9 cellular contexts compared by ENCODE assay signal in genomic region chr1:68229927-68230812, GRCh38. TPM values are rescaled to one million over a fixed set of nuclear protein-coding genes. Genes with fewer than 3 reads are reported as not detected.
A peak's percentile ranks its signal among the peaks of the same experiment; 100 is the strongest.
DNase-seq lines count a peak whose midpoint lies in the region; ATAC-seq and TF ChIP-seq lines count a peak whose summit lies in the region.
"Had no signal": no experiment of that assay in that cellular context is flagged by ENCODE, and none has a peak within 500 bp of the region (broad histone marks: within the 10 kb centered on the region; RNA-seq: fewer than 3 reads in every experiment).

No MANE protein-coding gene starts in this region.

- CTCF ChIA-PET in CD8-positive, alpha-beta memory T cell (lab: Charles Lee) = no interaction called here

- H3K4me3 ChIP-seq in CD8-positive, alpha-beta memory T cell (ENCODE audit: low read length) = no peak overlapping the region

- H3K4me3 Mint-ChIP-seq in CD8-positive, alpha-beta memory T cell = peak overlapping the region in 1 of 7 donors; percentile 49

- no peaks in the 10 kb centered on the region for H3K36me3 Mint-ChIP-seq in CD8-positive, alpha-beta memory T cell

- H3K27ac Mint-ChIP-seq in CD8-positive, alpha-beta memory T cell = no peak overlapping the region

- POLR2A ChIA-PET in CD8-positive, alpha-beta memory T cell (lab: Charles Lee) = no interaction called here

- H3K27ac ChIP-seq in CD8-positive, alpha-beta memory T cell (ENCODE audit: low read depth, low read length) = no peak overlapping the region

- no peaks in the 10 kb centered on the region for H3K4me1 ChIP-seq in CD8-positive, alpha-beta memory T cell (ENCODE audit: insufficient read depth, low read length)

- no peaks in the 10 kb centered on the region for H3K9me3 ChIP-seq in CD8-positive, alpha-beta memory T cell (ENCODE audit: low read length)

- peaks cover 0 to 13% (median 6%) of the 10 kb centered on the region in 5 donors for H3K9me3 Mint-ChIP-seq in CD8-positive, alpha-beta memory T cell

- no peaks in the 10 kb centered on the region for H3K36me3 ChIP-seq in CD8-positive, alpha-beta memory T cell (ENCODE audit: insufficient read depth, low read length)

- ATAC-seq in SK-N-SH treated with all-trans-retinoic acid at 6 μM for 48 hours (peak; percentile 4; the same call in 1 of the 3 replicates), left ventricle myocardium superior (peak; percentile 4), HG02571 (IDR thresholded peaks at IDR 0.05; ENCODE audit: unreplicated experiment) (no peak), HG02973 (IDR thresholded peaks at IDR 0.05; ENCODE audit: unreplicated experiment) (no peak)

- intact Hi-C loops in left ventricle myocardium superior (cut with micrococcal nuclease) = loop anchor here (10.0 kb wide), 1 partner anchor 105 kb away; no protein-coding TSS in a partner anchor

- peaks cover 32 to 58% of the 10 kb centered on the region in 2 donors for H3K27me3 Mint-ChIP-seq in CD8-positive, alpha-beta memory T cell

- peaks cover 2 to 19% (median 7%) of the 10 kb centered on the region in 3 donors for H3K4me1 Mint-ChIP-seq in CD8-positive, alpha-beta memory T cell

- DNase-seq in HCEC 1CT (peak; percentile 32), left ventricle myocardium superior (peak; percentile 36), retina (peak; percentile 53), DMS153 treated with DMSO at 0.1 percent for 48 hours (lab: John Stamatoyannopoulos, UW; ENCODE audit: unreplicated experiment) (no peak)
- DNase-seq in CD8-positive, alpha-beta memory T cell = no peak
- DNase-seq: stimulated activated CD4-positive, alpha-beta T cell treated with anti-CD3 and anti-CD28 coated beads, Interleukin-15, amount 100 ng/mL, for 24 hours had no signal

- no peaks in the 10 kb centered on the region for H3K27me3 ChIP-seq in CD8-positive, alpha-beta memory T cell (ENCODE audit: insufficient read depth, low read length, poor library complexity, severe bottlenecking)

TF ChIP-seq in SK-N-SH treated with all-trans-retinoic acid at 6 μM for 48 hours, 23 proteins besides CTCF, POLR2A, EP300 and RAD21:
- TF ChIP-seq SNAI2 (CRISPR knock-in tag; IDR thresholded peaks at IDR 0.05) (no peak), PATZ1 (CRISPR knock-in tag; IDR thresholded peaks at IDR 0.05; ENCODE audit: borderline replicate concordance) (no peak), ISL1 (CRISPR knock-in tag; IDR thresholded peaks at IDR 0.05) (no peak), ZC3H10 (CRISPR knock-in tag; IDR thresholded peaks at IDR 0.05) (no peak), TCF4 (CRISPR knock-in tag; IDR thresholded peaks at IDR 0.05; ENCODE audit: borderline replicate concordance) (no peak), RARB (CRISPR knock-in tag; IDR thresholded peaks at IDR 0.05) (no peak), TSHZ2 (CRISPR knock-in tag; IDR thresholded peaks at IDR 0.05) (no peak), PPARA (CRISPR knock-in tag; IDR thresholded peaks at IDR 0.05; ENCODE audit: borderline replicate concordance) (no peak), ARNTL (CRISPR knock-in tag; IDR thresholded peaks at IDR 0.05; ENCODE audit: borderline replicate concordance, low read depth) (no peak), GLIS3 (CRISPR knock-in tag; IDR thresholded peaks at IDR 0.05) (no peak), ZFP30 (CRISPR knock-in tag; IDR thresholded peaks at IDR 0.05) (no peak), ZNF565 (CRISPR knock-in tag; conservative IDR thresholded peaks at IDR 0.05; ENCODE audit: low read depth) (no peak), CREB5 (CRISPR knock-in tag; IDR thresholded peaks at IDR 0.05; ENCODE audit: low read depth) (no peak), OSR1 (CRISPR knock-in tag; IDR thresholded peaks at IDR 0.05) (no peak), ZNF70 (CRISPR knock-in tag; IDR thresholded peaks at IDR 0.05) (no peak), CSDC2 (CRISPR knock-in tag; IDR thresholded peaks at IDR 0.05) (no peak)
- TF ChIP-seq, protein P1, sequence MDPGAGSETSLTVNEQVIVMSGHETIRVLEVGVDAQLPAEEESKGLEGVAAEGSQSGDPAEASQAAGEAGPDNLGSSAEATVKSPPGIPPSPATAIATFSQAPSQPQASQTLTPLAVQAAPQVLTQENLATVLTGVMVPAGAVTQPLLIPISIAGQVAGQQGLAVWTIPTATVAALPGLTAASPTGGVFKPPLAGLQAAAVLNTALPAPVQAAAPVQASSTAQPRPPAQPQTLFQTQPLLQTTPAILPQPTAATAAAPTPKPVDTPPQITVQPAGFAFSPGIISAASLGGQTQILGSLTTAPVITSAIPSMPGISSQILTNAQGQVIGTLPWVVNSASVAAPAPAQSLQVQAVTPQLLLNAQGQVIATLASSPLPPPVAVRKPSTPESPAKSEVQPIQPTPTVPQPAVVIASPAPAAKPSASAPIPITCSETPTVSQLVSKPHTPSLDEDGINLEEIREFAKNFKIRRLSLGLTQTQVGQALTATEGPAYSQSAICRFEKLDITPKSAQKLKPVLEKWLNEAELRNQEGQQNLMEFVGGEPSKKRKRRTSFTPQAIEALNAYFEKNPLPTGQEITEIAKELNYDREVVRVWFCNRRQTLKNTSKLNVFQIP (CRISPR knock-in tag; IDR thresholded peaks at IDR 0.05; ENCODE audit: borderline replicate concordance, low read depth) = no peak

RNA-seq across cellular contexts. Expression of gene WLS, which starts 2.2 kb away (rescaled TPM):
- 75.0 TPM for total RNA-seq in left ventricle myocardium superior
- not detected for total RNA-seq in CD8-positive, alpha-beta memory T cell
- polyA plus RNA-seq in CD8-positive, alpha-beta memory T cell = not detected

Comparison
In these comparisons a context has a peak if more than half of its experiments do, and no peak if none do; other contexts are left out.
1. DNase-seq: peak in HCEC 1CT (single experiment), left ventricle myocardium superior (single experiment) and retina (single experiment); none in DMS153 treated with DMSO at 0.1 percent for 48 hours (single experiment) and CD8-positive, alpha-beta memory T cell (0 of 5).
2. ATAC-seq: peak in SK-N-SH treated with all-trans-retinoic acid at 6 μM for 48 hours (single experiment) and left ventricle myocardium superior (single experiment); none in HG02571 (single experiment) and HG02973 (single experiment).
3. RNA of gene WLS, which starts 2.2 kb away (total RNA-seq): 75.0 TPM in left ventricle myocardium superior (single experiment); not detected in CD8-positive, alpha-beta memory T cell; every median in the first group is over 10 times any median in the second.